Comparison of ENCODE assay signal across 2 cellular contexts in genomic region chr10:122130474-122131110, GRCh38.
TF ChIP-seq lines count a peak whose summit lies in the region.

No MANE protein-coding gene starts in this region.

TF ChIP-seq in A549, 52 proteins besides CTCF, POLR2A, EP300 and RAD21 (continued from another document):
- no peak for TF ChIP-seq USF2 (IDR thresholded peaks at IDR 0.05)

TF ChIP-seq in H1, 55 proteins besides CTCF, POLR2A, EP300 and RAD21 (continued from another document):
- TF ChIP-seq ATF2 (IDR thresholded peaks at IDR 0.05; ENCODE audit: low read length) (no peak), SP4 (IDR thresholded peaks at IDR 0.05; ENCODE audit: low read length) (no peak), HDAC6 (IDR thresholded peaks at IDR 0.05; ENCODE audit: low read depth, low read length) (no peak), FOSL1 (IDR thresholded peaks at IDR 0.05; ENCODE audit: insufficient read depth, low read depth, low read length) (no peak), CHD1 (IDR thresholded peaks at IDR 0.05; ENCODE audit: low read depth, low read length) (no peak)
